ENCODE assay signal across 22 cellular contexts in genomic region chr9:106596984-106597383, GRCh38.
"Had no signal": no experiment of that assay in that cellular context is flagged by ENCODE, and none has a peak within 500 bp of the region (broad histone marks: within the 10 kb centered on the region; RNA-seq: fewer than 3 reads in every experiment).

No MANE protein-coding gene starts in this region.

- H3K36me3 Mint-ChIP-seq: IgD-negative memory B cell had no signal

- H3K27me3 Mint-ChIP-seq: IgD-negative memory B cell had no signal

- ATAC-seq: K562 had no signal

- H3K9me3 Mint-ChIP-seq: IgD-negative memory B cell had no signal

- H3K4me3 Mint-ChIP-seq: IgD-negative memory B cell had no signal

- DNase-seq: Kasumi-1, MV-4-11, NCI-H1048, NCI-H1105, NCI-H1417, NCI-H1436 treated with DMSO at 0.1 percent for 48 hours, NCI-H1694 treated with DMSO at 0.1 percent for 48 hours, NCI-H1930, NCI-H2081, NCI-H2107, NCI-H2227 treated with DMSO at 0.1 percent for 48 hours, NCI-H524, NCI-H526 treated with DMSO at 0.1 percent for 48 hours, NCI-H748 treated with DMSO at 0.1 percent for 48 hours, PC-9, Peyer's patch, Right ventricle myocardium superior, RPMI8226, SIG-M5, SW 1271 had no signal

- H3K27ac Mint-ChIP-seq: IgD-negative memory B cell had no signal

- H3K4me1 Mint-ChIP-seq: IgD-negative memory B cell had no signal
